1 cellular context compared by ENCODE assay signal in genomic region chr5:172748341-172748843, GRCh38.
TF ChIP-seq lines count a peak whose summit lies in the region.

No MANE protein-coding gene starts in this region.

TF ChIP-seq in H1, 55 proteins besides CTCF, POLR2A, EP300 and RAD21 (continued from another document):
- no peak; the same call in 1 of the 2 replicates for TF ChIP-seq SP4 (IDR thresholded peaks at IDR 0.05; ENCODE audit: low read length)
- TF ChIP-seq HDAC2 (IDR thresholded peaks at IDR 0.05; ENCODE audit: borderline replicate concordance in 1 of 2, low read depth in 2 of 2, low read length in 2 of 2), result no peak
- no peak for TF ChIP-seq SIN3A (conservative IDR thresholded peaks at IDR 0.05 in 1 of 2, IDR thresholded peaks at IDR 0.05 in 1 of 2; ENCODE audit: low read depth in 1 of 2, low read length in 2 of 2)
- no peak for TF ChIP-seq EGR1 (IDR thresholded peaks at IDR 0.05; ENCODE audit: borderline replicate concordance, low read depth, low read length)
- no peak for TF ChIP-seq ATF3 (IDR thresholded peaks at IDR 0.05; ENCODE audit: insufficient read depth, low read depth, low read length)
- peak; percentile 72 for TF ChIP-seq MAX (IDR thresholded peaks at IDR 0.05)
- no peak for TF ChIP-seq EZH2 (IDR thresholded peaks at IDR 0.05; ENCODE audit: low read depth, low read length, severe bottlenecking)
- no peak for TF ChIP-seq SAP30 (IDR thresholded peaks at IDR 0.05; ENCODE audit: insufficient read depth, insufficient replicate concordance, low read length)
- TF ChIP-seq TBP (IDR thresholded peaks at IDR 0.05; ENCODE audit: low read depth, low read length), result peak; percentile 71; the same call in 1 of the 2 replicates
- TF ChIP-seq CREB1 (IDR thresholded peaks at IDR 0.05), result peak; percentile 52; the same call in 1 of the 2 replicates
- no peak for TF ChIP-seq SRF (IDR thresholded peaks at IDR 0.05; ENCODE audit: low read depth, low read length)
- TF ChIP-seq HDAC6 (IDR thresholded peaks at IDR 0.05; ENCODE audit: low read depth, low read length), result no peak
- TF ChIP-seq ASH2L (IDR thresholded peaks at IDR 0.05; ENCODE audit: low read length), result peak; percentile 53
- no peak for TF ChIP-seq CHD1 (IDR thresholded peaks at IDR 0.05; ENCODE audit: low read depth, low read length)
- no peak for TF ChIP-seq USF2 (IDR thresholded peaks at IDR 0.05; ENCODE audit: low read length)
- no peak for TF ChIP-seq SIRT6 (IDR thresholded peaks at IDR 0.05; ENCODE audit: low read length)
- peak; percentile 82 for TF ChIP-seq TEAD4 (IDR thresholded peaks at IDR 0.05; ENCODE audit: low read depth, low read length)
- TF ChIP-seq RBBP5 (IDR thresholded peaks at IDR 0.05; ENCODE audit: borderline replicate concordance, low read depth, low read length), result peak; percentile 42; the same call in 1 of the 2 replicates
- no peak for TF ChIP-seq CBX8 (IDR thresholded peaks at IDR 0.05; ENCODE audit: borderline replicate concordance, low read depth, low read length)
- no peak for TF ChIP-seq CHD2 (IDR thresholded peaks at IDR 0.05; ENCODE audit: low read length)
- no peak for TF ChIP-seq SUZ12 (IDR thresholded peaks at IDR 0.05; ENCODE audit: low read length)
- TF ChIP-seq FOSL1 (IDR thresholded peaks at IDR 0.05; ENCODE audit: insufficient read depth, low read depth, low read length), result no peak
- TF ChIP-seq JUND (IDR thresholded peaks at IDR 0.05; ENCODE audit: low read length), result no peak
- no peak for TF ChIP-seq NANOG (IDR thresholded peaks at IDR 0.05; ENCODE audit: insufficient read depth, low read depth, low read length, poor library complexity, severe bottlenecking)
- no peak for TF ChIP-seq SIX5 (IDR thresholded peaks at IDR 0.05; ENCODE audit: low read depth, low read length)
- no peak for TF ChIP-seq ZNF274 (IDR thresholded peaks at IDR 0.05; ENCODE audit: borderline replicate concordance, extremely low read depth, low read length)
- TF ChIP-seq CHD7 (IDR thresholded peaks at IDR 0.05; ENCODE audit: insufficient replicate concordance, low read length), result no peak
- no peak for TF ChIP-seq BACH1 (IDR thresholded peaks at IDR 0.05; ENCODE audit: low read length)
- TF ChIP-seq TCF12 (IDR thresholded peaks at IDR 0.05; ENCODE audit: low read depth, low read length), result no peak
- TF ChIP-seq TAF7 (optimal IDR thresholded peaks at IDR 0.05; ENCODE audit: borderline replicate concordance, low read depth, low read length), result no peak
- peak; percentile 15; the same call in 1 of the 2 replicates for TF ChIP-seq NRF1 (IDR thresholded peaks at IDR 0.05; ENCODE audit: low read depth, low read length)
- TF ChIP-seq POU5F1 (IDR thresholded peaks at IDR 0.05; ENCODE audit: low read depth, low read length), result no peak
- peak; percentile 14; the same call in 1 of the 2 replicates for TF ChIP-seq E2F6 (IDR thresholded peaks at IDR 0.05)
- TF ChIP-seq BRCA1 (IDR thresholded peaks at IDR 0.05; ENCODE audit: low read depth, low read length), result no peak
- no peak for TF ChIP-seq SP1 (IDR thresholded peaks at IDR 0.05; ENCODE audit: low read depth, low read length)
- TF ChIP-seq PHF8 (conservative IDR thresholded peaks at IDR 0.05; ENCODE audit: low read depth, low read length), result no peak
- TF ChIP-seq JUN (IDR thresholded peaks at IDR 0.05; ENCODE audit: low read depth, low read length), result no peak
- TF ChIP-seq SP2 (IDR thresholded peaks at IDR 0.05; ENCODE audit: low read length), result no peak
- TF ChIP-seq GTF2F1 (IDR thresholded peaks at IDR 0.05; ENCODE audit: borderline replicate concordance, low read depth, low read length), result no peak
- TF ChIP-seq ATF2 (IDR thresholded peaks at IDR 0.05; ENCODE audit: low read length), result no peak
- peak; percentile 77 for TF ChIP-seq TAF1 (IDR thresholded peaks at IDR 0.05; ENCODE audit: low read depth, low read length)
- TF ChIP-seq YY1 (IDR thresholded peaks at IDR 0.05; ENCODE audit: low read depth, low read length), result no peak
- TF ChIP-seq KDM1A (IDR thresholded peaks at IDR 0.05; ENCODE audit: borderline replicate concordance, low read length), result no peak
- TF ChIP-seq GABPA (IDR thresholded peaks at IDR 0.05; ENCODE audit: borderline replicate concordance, insufficient read depth, low read length), result no peak
- no peak for TF ChIP-seq RNF2 (IDR thresholded peaks at IDR 0.05; ENCODE audit: borderline replicate concordance, low read depth, low read length, missing control alignments, poor library complexity, severe bottlenecking)
- TF ChIP-seq KDM5A (IDR thresholded peaks at IDR 0.05; ENCODE audit: low read length), result no peak
- TF ChIP-seq MAFK (IDR thresholded peaks at IDR 0.05; ENCODE audit: low read depth, low read length), result no peak
- TF ChIP-seq RFX5 (IDR thresholded peaks at IDR 0.05; ENCODE audit: borderline replicate concordance, low read depth, low read length), result no peak
- no peak for TF ChIP-seq RXRA (IDR thresholded peaks at IDR 0.05; ENCODE audit: insufficient read depth, low read depth, low read length)
- no peak for TF ChIP-seq CEBPB (IDR thresholded peaks at IDR 0.05; ENCODE audit: low read depth, low read length)
TF ChIP-seq in H1: peak in this region for 11.
